ENCODE assay signal across 17 cellular contexts in genomic region chr4:98630804-98631454, GRCh38. TPM values are rescaled to one million over a fixed set of nuclear protein-coding genes. Genes with fewer than 3 reads are reported as not detected.
A peak's percentile ranks its signal among the peaks of the same experiment; 100 is the strongest.
DNase-seq lines count a peak whose midpoint lies in the region; ATAC-seq and TF ChIP-seq lines count a peak whose summit lies in the region.
"Had no signal": no experiment of that assay in that cellular context is flagged by ENCODE, and none has a peak within 500 bp of the region (broad histone marks: within the 10 kb centered on the region; RNA-seq: fewer than 3 reads in every experiment).

No MANE protein-coding gene starts in this region.

- peaks cover 10% of the 10 kb centered on the region for H3K36me3 Mint-ChIP-seq in activated CD4-positive, alpha-beta memory T cell treated with anti-CD3 and anti-CD28 coated beads, Interleukin-2, amount 10 ng/mL, durations not matched to agents 7 days and 5 days (ENCODE audit: low read depth)
- H3K36me3 Mint-ChIP-seq: mesothelial cell of epicardium; stimulated activated memory B cell treated with anti-CD40 and anti-IgM and Interleukin-4, amounts not matched to agents 10 μg/mL and 1 μg/mL and 100 μg/mL, for 72 hours had no signal

- DNase-seq in IMR-90, result peak; percentile 13
- DNase-seq in astrocyte of the spinal cord (ENCODE audit: low read depth, low spot score), result no peak
- DNase-seq in foreskin fibroblast, result peak; percentile 41 to 59
- no peak for DNase-seq in activated CD4-positive, alpha-beta memory T cell treated with anti-CD3 and anti-CD28 coated beads, Interleukin-2, amount 10 ng/mL, durations not matched to agents 7 days and 5 days
- DNase-seq: activated CD8-positive, alpha-beta T cell treated with anti-CD3 and anti-CD28 coated beads, Interleukin-2, amount 10 ng/mL, durations not matched to agents 7 days and 5 days; aorta; DMS79 treated with DMSO at 0.1 percent for 48 hours; effector memory CD4-positive, alpha-beta T cell; NCI-H1417; NCI-H345 had no signal

- H2BK15ac ChIP-seq in IMR-90 (ENCODE audit: low read depth, low read length), result 0 out of 3 replicates have a peak overlapping the region, but pooled peaks have one; percentile 19

- peak overlapping the region; percentile 9 for H2BK5ac ChIP-seq in IMR-90 (ENCODE audit: low read depth, low read length, poor library complexity, severe bottlenecking)

- peaks cover 16% of the 10 kb centered on the region for H3K4me1 Mint-ChIP-seq in activated CD4-positive, alpha-beta memory T cell treated with anti-CD3 and anti-CD28 coated beads, Interleukin-2, amount 10 ng/mL, durations not matched to agents 7 days and 5 days

- POLR2A ChIA-PET in IMR-90 (lab: Charles Lee; ENCODE audit: unreplicated experiment), result no interaction called here
- POLR2A ChIA-PET in activated CD4-positive, alpha-beta memory T cell treated with anti-CD3 and anti-CD28 coated beads, Interleukin-2, amount 10 ng/mL, durations not matched to agents 7 days and 5 days (lab: Charles Lee), result no interaction called here

- intact Hi-C loops in IMR-90 (cut with micrococcal nuclease), result no loop called here

- in situ Hi-C loops in IMR-90 (cut with MboI; ENCODE audit: low sequenced_read_pairs) (no loop called here), astrocyte of the spinal cord (cut with HindIII; ENCODE audit: low sequenced_read_pairs) (no loop called here)

- peak overlapping the region in 1 of 2 experiments; percentile 46; a peak in 2 of 4 replicates for H4K8ac ChIP-seq in IMR-90 (ENCODE audit: low read depth in 2 of 2, low read length in 2 of 2)

- H3K9me3 Mint-ChIP-seq in activated CD4-positive, alpha-beta memory T cell treated with anti-CD3 and anti-CD28 coated beads, Interleukin-2, amount 10 ng/mL, durations not matched to agents 7 days and 5 days, result peaks cover 3% of the 10 kb centered on the region
- H3K9me3 Mint-ChIP-seq: stimulated activated memory B cell treated with anti-CD40 and anti-IgM and Interleukin-4, amounts not matched to agents 10 μg/mL and 1 μg/mL and 100 μg/mL, for 72 hours had no signal

- peak overlapping the region; percentile 33; the same call in 1 of the 2 replicates for H2BK20ac ChIP-seq in IMR-90 (ENCODE audit: low read depth, low read length)

- H3K23ac ChIP-seq in IMR-90 (ENCODE audit: low read depth, low read length), result no peak overlapping the region; the same call in 1 of the 2 replicates

- TF ChIP-seq CTCF in IMR-90 (conservative IDR thresholded peaks at IDR 0.05; ENCODE audit: low read depth, low read length) (no peak), astrocyte of the spinal cord (IDR thresholded peaks at IDR 0.05; ENCODE audit: low read depth, low read length) (peak; percentile 18), foreskin fibroblast (IDR thresholded peaks at IDR 0.05; ENCODE audit: low read depth, low read length) (no peak)

- ATAC-seq in IMR-90 (ENCODE audit: low read depth), result no peak
- no peak for ATAC-seq in HG03095 (IDR thresholded peaks at IDR 0.05; ENCODE audit: unreplicated experiment)
- ATAC-seq in GM21737 (IDR thresholded peaks at IDR 0.05; ENCODE audit: unreplicated experiment), result no peak
- ATAC-seq: activated CD8-positive, alpha-beta T cell treated with anti-CD3 and anti-CD28 coated beads, Interleukin-2, amount 10 ng/mL, durations not matched to agents 7 days and 5 days; stimulated activated memory B cell treated with anti-CD40 and anti-IgM and Interleukin-4, amounts not matched to agents 10 μg/mL and 1 μg/mL and 100 μg/mL, for 72 hours had no signal

- no peak overlapping the region for H3K27ac ChIP-seq in IMR-90 (ENCODE audit: insufficient read depth, low read length)
- H3K27ac ChIP-seq: C4-2B, SK-N-MC had no signal

- H2AFZ ChIP-seq in IMR-90 (replicated peaks; ENCODE audit: low read length, poor library complexity), result no peak overlapping the region

- H3K4me1 ChIP-seq in IMR-90 (ENCODE audit: control insufficient read depth, insufficient read depth, low read length) (peaks cover 11% of the 10 kb centered on the region), skeletal muscle satellite cell (ENCODE audit: control insufficient read depth, insufficient read depth, low read length) (peaks cover 46% of the 10 kb centered on the region)

- TF ChIP-seq RAD21 in IMR-90 (IDR thresholded peaks at IDR 0.05; ENCODE audit: low read length), result no peak

- H4K5ac ChIP-seq in IMR-90 (ENCODE audit: low read depth, low read length), result no peak overlapping the region; the same call in 1 of the 2 replicates

- no peak overlapping the region for H3K4me3 ChIP-seq in IMR-90 (ENCODE audit: insufficient read depth, low read depth, low read length)
- H3K4me3 ChIP-seq in astrocyte of the spinal cord (ENCODE audit: low read depth, low read length), result no peak overlapping the region
- H3K4me3 ChIP-seq in foreskin fibroblast (ENCODE audit: low read depth in 1 of 2, low read length in 2 of 2), result no peak overlapping the region
- no peak overlapping the region for H3K4me3 ChIP-seq in skeletal muscle satellite cell (ENCODE audit: low read length)
- H3K4me3 ChIP-seq: SK-N-MC had no signal

- H2BK120ac ChIP-seq in IMR-90 (ENCODE audit: low read depth, low read length), result no peak overlapping the region

- H3K79me1 ChIP-seq in IMR-90 (ENCODE audit: low read depth in 1 of 2, low read length in 2 of 2), result peaks cover 45 to 78% of the 10 kb centered on the region in 2 experiments

- BruUV-seq in IMR-90 (replicated peaks; lab: Mats Ljungman, UMichigan), result no TSS peak

- dilution Hi-C loops in IMR-90 (cut with HindIII; ENCODE audit: low sequenced_read_pairs, unreplicated experiment), result no loop called here

- no peak overlapping the region for H3K4me3 Mint-ChIP-seq in activated CD4-positive, alpha-beta memory T cell treated with anti-CD3 and anti-CD28 coated beads, Interleukin-2, amount 10 ng/mL, durations not matched to agents 7 days and 5 days
- H3K4me3 Mint-ChIP-seq: activated CD8-positive, alpha-beta T cell treated with anti-CD3 and anti-CD28 coated beads, Interleukin-2, amount 10 ng/mL, durations not matched to agents 7 days and 5 days; mesothelial cell of epicardium; stimulated activated memory B cell treated with anti-CD40 and anti-IgM and Interleukin-4, amounts not matched to agents 10 μg/mL and 1 μg/mL and 100 μg/mL, for 72 hours had no signal

- peak overlapping the region; percentile 15; the same call in 1 of the 2 replicates for H3K4ac ChIP-seq in IMR-90 (ENCODE audit: low read depth, low read length)

- 86% methylated on average over 1 of the region's 8 CpGs; no CpG with 5 or more reads in 1 of the 2 experiments for WGBS in IMR-90 (ENCODE audit: extremely low coverage in 2 of 2, insufficient read length in 1 of 2), 2 experiments

- H3K36me3 ChIP-seq in IMR-90 (ENCODE audit: control insufficient read depth, insufficient read depth, low read length) (peaks cover 7% of the 10 kb centered on the region; the same call in 1 of the 2 replicates), skeletal muscle satellite cell (ENCODE audit: insufficient read depth, low read length) (no peaks in the 10 kb centered on the region)

- H2AK5ac ChIP-seq in IMR-90 (ENCODE audit: low read depth, low read length), result peak overlapping the region; percentile 44

- H3K27me3 Mint-ChIP-seq in activated CD4-positive, alpha-beta memory T cell treated with anti-CD3 and anti-CD28 coated beads, Interleukin-2, amount 10 ng/mL, durations not matched to agents 7 days and 5 days, result no peaks in the 10 kb centered on the region
- H3K27me3 Mint-ChIP-seq: stimulated activated memory B cell treated with anti-CD40 and anti-IgM and Interleukin-4, amounts not matched to agents 10 μg/mL and 1 μg/mL and 100 μg/mL, for 72 hours had no signal

- 0 out of 2 replicates have a peak overlapping the region, but pooled peaks have one; percentile 26 for H3K18ac ChIP-seq in IMR-90 (ENCODE audit: low read depth, low read length)

- peak overlapping the region; percentile 74 for H3K14ac ChIP-seq in IMR-90 (replicated peaks; ENCODE audit: low read depth, low read length)

- H3K27ac Mint-ChIP-seq in activated CD4-positive, alpha-beta memory T cell treated with anti-CD3 and anti-CD28 coated beads, Interleukin-2, amount 10 ng/mL, durations not matched to agents 7 days and 5 days, result no peak overlapping the region
- H3K27ac Mint-ChIP-seq: activated CD8-positive, alpha-beta T cell treated with anti-CD3 and anti-CD28 coated beads, Interleukin-2, amount 10 ng/mL, durations not matched to agents 7 days and 5 days; mesothelial cell of epicardium; stimulated activated memory B cell treated with anti-CD40 and anti-IgM and Interleukin-4, amounts not matched to agents 10 μg/mL and 1 μg/mL and 100 μg/mL, for 72 hours had no signal

- H3K9me3 ChIP-seq in IMR-90 (ENCODE audit: control insufficient read depth, insufficient read depth, low read length) (peaks cover 4% of the 10 kb centered on the region), skeletal muscle satellite cell (replicated peaks; ENCODE audit: low read length) (no peaks in the 10 kb centered on the region)

- H3K9ac ChIP-seq in IMR-90 (ENCODE audit: low read depth, low read length) (no peak overlapping the region), skeletal muscle satellite cell (ENCODE audit: low read depth, low read length) (no peak overlapping the region)

- peaks cover 8% of the 10 kb centered on the region; the same call in 1 of the 2 replicates for H4K20me1 ChIP-seq in IMR-90 (ENCODE audit: insufficient read depth, low read length)

- H3K4me2 ChIP-seq in IMR-90 (ENCODE audit: low read depth, low read length) (no peak overlapping the region), skeletal muscle satellite cell (ENCODE audit: low read length) (peak overlapping the region; percentile 14)

- H3K27me3 ChIP-seq in IMR-90 (ENCODE audit: control insufficient read depth, insufficient read depth, low read length) (no peaks in the 10 kb centered on the region), skeletal muscle satellite cell (ENCODE audit: control insufficient read depth, insufficient read depth, low read length) (no peaks in the 10 kb centered on the region)

- CTCF ChIA-PET in IMR-90 (lab: Yijun Ruan, JAX), result interaction anchor here (1.1 kb wide), 1 partner anchor 11 kb away, joined by 3 read pairs; no protein-coding TSS in a partner anchor
- CTCF ChIA-PET in activated CD4-positive, alpha-beta memory T cell treated with anti-CD3 and anti-CD28 coated beads, Interleukin-2, amount 10 ng/mL, durations not matched to agents 7 days and 5 days (lab: Charles Lee), result no interaction called here

- no peak for TF ChIP-seq POLR2A in IMR-90 (IDR thresholded peaks at IDR 0.05; ENCODE audit: low read depth, low read length)

- H3K9me1 ChIP-seq in IMR-90 (ENCODE audit: insufficient read depth, low read length), result peaks cover 8% of the 10 kb centered on the region; the same call in 1 of the 2 replicates

- H4K91ac ChIP-seq in IMR-90 (ENCODE audit: insufficient read depth, low read depth, low read length), result no peak overlapping the region

- H2AK9ac ChIP-seq in IMR-90 (replicated peaks; ENCODE audit: low read depth, low read length, poor library complexity), result no peak overlapping the region

- H3K56ac ChIP-seq in IMR-90 (ENCODE audit: extremely low read depth, insufficient read depth, low read length), result no peak overlapping the region

RNA-seq across cellular contexts. Expression of gene TSPAN5, which starts 27.5 kb away (rescaled TPM):
- total RNA-seq in IMR-90 (2012; rRNA removed), result 79.6 and 88.3 TPM in 2 replicates
- 58.2 and 64.8 TPM in 2 replicates for polyA plus RNA-seq in IMR-90 (2012; rRNA removed)
- polyA plus RNA-seq in IMR-90 (2012; cell fraction: cytosol; rRNA removed), result 36.9 and 41.6 TPM in 2 replicates
- 21.8 and 70.0 TPM in 2 replicates for polyA plus RNA-seq in IMR-90 (2012; cell fraction: nucleus; rRNA removed; ENCODE audit: low replicate concordance)
- 47.4 and 51.3 TPM in 2 replicates for total RNA-seq in skeletal muscle satellite cell (2012; rRNA removed)
- 10 to 100 TPM; 21.8 to 22.6 TPM for total RNA-seq in activated CD4-positive, alpha-beta memory T cell treated with anti-CD3 and anti-CD28 coated beads, Interleukin-2, amount 10 ng/mL, durations not matched to agents 7 days and 5 days

Comparison
In these comparisons a context has a peak if more than half of its experiments do, and no peak if none do; other contexts are left out.
1. DNase-seq: peak in IMR-90 (single experiment) and foreskin fibroblast (2 of 2); none in astrocyte of the spinal cord (single experiment) and activated CD4-positive, alpha-beta memory T cell treated with anti-CD3 and anti-CD28 coated beads, Interleukin-2, amount 10 ng/mL, durations not matched to agents 7 days and 5 days (single experiment).